22 cellular contexts compared by ENCODE assay signal in genomic region chr2:138730497-138731030, GRCh38. TPM values are rescaled to one million over a fixed set of nuclear protein-coding genes. Genes with fewer than 3 reads are reported as not detected.
DNase-seq lines count a peak whose midpoint lies in the region; ATAC-seq and TF ChIP-seq lines count a peak whose summit lies in the region.
"Had no signal": no experiment of that assay in that cellular context is flagged by ENCODE, and none has a peak within 500 bp of the region (broad histone marks: within the 10 kb centered on the region; RNA-seq: fewer than 3 reads in every experiment).

No MANE protein-coding gene starts in this region.

- H3K9me3 ChIP-seq in esophagus muscularis mucosa, result peaks cover 0 to under 1% (median 0%) of the 10 kb centered on the region in 4 donors
- H3K9me3 ChIP-seq: adrenal gland, gastrocnemius medialis, MG63, thyroid gland had no signal

- ATAC-seq in GM19025 (IDR thresholded peaks at IDR 0.05; ENCODE audit: low read depth, unreplicated experiment) (peak; percentile 89), GM21737 (IDR thresholded peaks at IDR 0.05; ENCODE audit: unreplicated experiment) (peak; percentile 74), HG03097 (IDR thresholded peaks at IDR 0.05; ENCODE audit: low FRiP score, unreplicated experiment) (peak; percentile 98)
- ATAC-seq: gastrocnemius medialis had no signal

- peaks cover 15% of the 10 kb centered on the region for H3K9me3 Mint-ChIP-seq in T-helper 2 cell treated with Interferon-gamma antibody and Interleukin-4, amounts not matched to agents 5 μg/mL and 100 μg/mL, for 36 hours

- no peak for TF ChIP-seq EP300 in esophagus muscularis mucosa (IDR thresholded peaks at IDR 0.05)

- H3K4me1 Mint-ChIP-seq in T-helper 2 cell treated with Interferon-gamma antibody and Interleukin-4, amounts not matched to agents 5 μg/mL and 100 μg/mL, for 36 hours (ENCODE audit: low read depth), result no peaks in the 10 kb centered on the region
- H3K4me1 Mint-ChIP-seq: activated CD4-positive, alpha-beta T cell treated with anti-CD3 and anti-CD28 coated beads, Interleukin-2, amount 10 ng/mL, durations not matched to agents 7 days and 5 days had no signal

- H3K36me3 ChIP-seq in esophagus muscularis mucosa, result no peaks in the 10 kb centered on the region
- H3K36me3 ChIP-seq: adrenal gland; BLaER1 treated with 17β-estradiol and CSF1 and Interleukin-3, amounts not matched to agents 10 nM and 100 nM; gastrocnemius medialis; MG63; thyroid gland had no signal

- intact Hi-C loops in esophagus muscularis mucosa (cut with DNase I), result no loop called here

- no peaks in the 10 kb centered on the region for H3K36me3 Mint-ChIP-seq in T-helper 2 cell treated with Interferon-gamma antibody and Interleukin-4, amounts not matched to agents 5 μg/mL and 100 μg/mL, for 36 hours (ENCODE audit: low read depth)

- no peak for TF ChIP-seq CTCF in esophagus muscularis mucosa (IDR thresholded peaks at IDR 0.05)

- H3K27me3 ChIP-seq in esophagus muscularis mucosa, result no peaks in the 10 kb centered on the region
- H3K27me3 ChIP-seq: adrenal gland; BLaER1 treated with 17β-estradiol and CSF1 and Interleukin-3, amounts not matched to agents 10 nM and 100 nM; gastrocnemius medialis; MG63; thyroid gland had no signal

- DNase-seq in esophagus muscularis mucosa (ENCODE audit: extremely low spot score), result peak; percentile 70
- DNase-seq in NK-92 (lab: John Stamatoyannopoulos, UW; ENCODE audit: unreplicated experiment), result no peak
- DNase-seq in NCI-H345 (lab: John Stamatoyannopoulos, UW), result no peak
- DNase-seq in T-helper 2 cell treated with Interferon-gamma antibody and Interleukin-4, amounts not matched to agents 5 μg/mL and 100 μg/mL, for 36 hours (ENCODE audit: low spot score), result no peak
- DNase-seq in activated CD4-positive, CD25-positive, alpha-beta regulatory T cell treated with anti-CD3 and anti-CD28 coated beads, Interleukin-2, amount 50 U/mL, for 72 hours, result no peak
- DNase-seq: activated CD4-positive, alpha-beta T cell treated with anti-CD3 and anti-CD28 coated beads, Interleukin-2, amount 10 ng/mL, durations not matched to agents 7 days and 5 days; adrenal gland; cerebellar nuclear complex; DMS79; gastrocnemius medialis; mammary epithelial cell; MG63; NCI-H2107; NK-92 treated with Interleukin-12 subunit alpha and Interleukin-12 subunit beta, amount 100 ng/mL, for 24 hours; SHP77 treated with DMSO at 0.1 percent for 48 hours; stimulated activated CD4-positive, alpha-beta T cell treated with anti-CD3 and anti-CD28 coated beads, Interleukin-2, amount 100 ng/mL, for 48 hours; thyroid gland had no signal

- no peak overlapping the region for H3K27ac ChIP-seq in esophagus muscularis mucosa (replicated peaks in 1 of 4)
- H3K27ac ChIP-seq: adrenal gland; BLaER1 treated with 17β-estradiol and CSF1 and Interleukin-3, amounts not matched to agents 10 nM and 100 nM; gastrocnemius medialis; thyroid gland had no signal

- no peak overlapping the region for H3K4me3 ChIP-seq in esophagus muscularis mucosa
- H3K4me3 ChIP-seq: adrenal gland; BLaER1 treated with 17β-estradiol and CSF1 and Interleukin-3, amounts not matched to agents 10 nM and 100 nM; gastrocnemius medialis; MG63; thyroid gland had no signal

- no peak overlapping the region for H3K4me3 Mint-ChIP-seq in T-helper 2 cell treated with Interferon-gamma antibody and Interleukin-4, amounts not matched to agents 5 μg/mL and 100 μg/mL, for 36 hours
- H3K4me3 Mint-ChIP-seq: activated CD4-positive, alpha-beta T cell treated with anti-CD3 and anti-CD28 coated beads, Interleukin-2, amount 10 ng/mL, durations not matched to agents 7 days and 5 days had no signal

- H3K27ac Mint-ChIP-seq in T-helper 2 cell treated with Interferon-gamma antibody and Interleukin-4, amounts not matched to agents 5 μg/mL and 100 μg/mL, for 36 hours, result no peak overlapping the region
- H3K27ac Mint-ChIP-seq: activated CD4-positive, alpha-beta T cell treated with anti-CD3 and anti-CD28 coated beads, Interleukin-2, amount 10 ng/mL, durations not matched to agents 7 days and 5 days had no signal

- H3K4me1 ChIP-seq in esophagus muscularis mucosa, result no peaks in the 10 kb centered on the region
- H3K4me1 ChIP-seq: adrenal gland; BLaER1 treated with 17β-estradiol and CSF1 and Interleukin-3, amounts not matched to agents 10 nM and 100 nM; gastrocnemius medialis; thyroid gland had no signal

- WGBS in esophagus muscularis mucosa, result 90% methylated on average over 3 of the region's 3 CpGs

- H3K27me3 Mint-ChIP-seq in T-helper 2 cell treated with Interferon-gamma antibody and Interleukin-4, amounts not matched to agents 5 μg/mL and 100 μg/mL, for 36 hours (ENCODE audit: low read depth), result no peaks in the 10 kb centered on the region
- H3K27me3 Mint-ChIP-seq: activated CD4-positive, alpha-beta T cell treated with anti-CD3 and anti-CD28 coated beads, Interleukin-2, amount 10 ng/mL, durations not matched to agents 7 days and 5 days had no signal

- no peak for TF ChIP-seq POLR2A in esophagus muscularis mucosa (IDR thresholded peaks at IDR 0.05; ENCODE audit: low read depth)

RNA-seq across cellular contexts. Expression of gene NXPH2, which starts 49.6 kb away (rescaled TPM):
- not detected for total RNA-seq in esophagus muscularis mucosa
- total RNA-seq: activated CD4-positive, alpha-beta T cell treated with anti-CD3 and anti-CD28 coated beads, Interleukin-2, amount 10 ng/mL, durations not matched to agents 7 days and 5 days; adrenal gland; gastrocnemius medialis; mammary epithelial cell; T-helper 2 cell treated with Interferon-gamma antibody and Interleukin-4, amounts not matched to agents 100 ng/mL and 5 ng/mL, for 36 hours; thyroid gland had no signal
